Comparison of ENCODE assay signal across 15 cellular contexts in genomic region chr4:87165886-87166285, GRCh38. TPM values are rescaled to one million over a fixed set of nuclear protein-coding genes. Genes with fewer than 3 reads are reported as not detected.
DNase-seq lines count a peak whose midpoint lies in the region; ATAC-seq, FAIRE-seq and TF ChIP-seq lines count a peak whose summit lies in the region.
"Had no signal": no experiment of that assay in that cellular context is flagged by ENCODE, and none has a peak within 500 bp of the region (broad histone marks: within the 10 kb centered on the region; RNA-seq: fewer than 3 reads in every experiment).

No MANE protein-coding gene starts in this region.

- TF ChIP-seq CTCF in hepatocyte (IDR thresholded peaks at IDR 0.05; ENCODE audit: poor library complexity) (no peak), liver (IDR thresholded peaks at IDR 0.05; ENCODE audit: low read depth, low read length, missing input control) (no peak)

- H3K9me2 ChIP-seq in hepatocyte (replicated peaks; ENCODE audit: insufficient read depth): no peaks in the 10 kb centered on the region

- 93% methylated on average over 1 of the region's 1 CpG for WGBS in hepatocyte (ENCODE audit: low lambda C conversion rate, missing lambda C conversion rate)
- WGBS in liver: 31% methylated on average over 1 of the region's 1 CpG

- ATAC-seq in GM21576 (IDR thresholded peaks at IDR 0.05; ENCODE audit: unreplicated experiment): no peak

- no peak overlapping the region for H3K4me2 ChIP-seq in hepatocyte

- H3K36me3 ChIP-seq in hepatocyte (replicated peaks; ENCODE audit: insufficient read depth, low read depth): no peaks in the 10 kb centered on the region
- peaks cover 0 to 6% (median 3%) of the 10 kb centered on the region in 4 donors for H3K36me3 ChIP-seq in liver (ENCODE audit: control insufficient read depth in 4 of 4, insufficient read depth in 3 of 4, low read depth in 1 of 4, low read length in 3 of 4)

- H3K4me1 ChIP-seq in hepatocyte (ENCODE audit: insufficient read depth): no peaks in the 10 kb centered on the region
- peaks cover 0 to 15% (median 3%) of the 10 kb centered on the region in 4 donors for H3K4me1 ChIP-seq in liver (ENCODE audit: control insufficient read depth in 4 of 4, insufficient read depth in 4 of 4, low read length in 3 of 4)

- H3K79me2 ChIP-seq in hepatocyte: no peaks in the 10 kb centered on the region

- H3K4me3 ChIP-seq in hepatocyte (no peak overlapping the region), liver (ENCODE audit: low read depth in 1 of 3, low read length in 3 of 3) (no peak overlapping the region)

- no peak overlapping the region for H2AFZ ChIP-seq in hepatocyte

- no peak for DNase-seq in GM12891 (ENCODE audit: insufficient read length, low spot score)
- DNase-seq in hepatocyte (ENCODE audit: low spot score): peak; percentile 27
- DNase-seq in NCI-H748 treated with DMSO at 0.1 percent for 48 hours (lab: John Stamatoyannopoulos, UW): no peak
- DNase-seq in LoVo (ENCODE audit: low spot score): no peak
- DNase-seq: AML-193; CD4-positive, alpha-beta memory T cell; DMS153; DMS79; GDM1; H9 had no signal

- FAIRE-seq in GM12891 (lab: Jason Lieb, UNC): peak; percentile 43
- FAIRE-seq: A204.1, H1 had no signal

- H4K20me1 ChIP-seq in hepatocyte (ENCODE audit: insufficient read depth, poor library complexity, severe bottlenecking): no peaks in the 10 kb centered on the region

- peak; percentile 25 to 27 for TF ChIP-seq RAD21 in liver (IDR thresholded peaks at IDR 0.05)

- H3K9ac ChIP-seq in liver (ENCODE audit: low read depth in 1 of 2, low read length in 2 of 2): peak overlapping the region in 1 of 2 donors; percentile 28

- H3K27me3 ChIP-seq in hepatocyte: no peaks in the 10 kb centered on the region
- H3K27me3 ChIP-seq in liver (ENCODE audit: control insufficient read depth in 4 of 4, insufficient read depth in 4 of 4, low read length in 3 of 4): no peaks in the 10 kb centered on the region

- TF ChIP-seq POLR2A in GM12891 (IDR thresholded peaks at IDR 0.05; ENCODE audit: low read depth, low read length): no peak

- no peaks in the 10 kb centered on the region for H3K9me3 ChIP-seq in hepatocyte (ENCODE audit: low read depth)
- H3K9me3 ChIP-seq in liver (ENCODE audit: control insufficient read depth in 4 of 4, low read length in 3 of 4): no peaks in the 10 kb centered on the region

- H3K27ac ChIP-seq in hepatocyte: no peak overlapping the region
- peak overlapping the region; percentile 15 to 37 for H3K27ac ChIP-seq in liver (ENCODE audit: low read depth in 1 of 2, low read length in 2 of 2)
- H3K27ac ChIP-seq: C4-2B had no signal

TF ChIP-seq in GM12891, 5 proteins besides CTCF, POLR2A, EP300 and RAD21:
- no peak for TF ChIP-seq SPI1 (IDR thresholded peaks at IDR 0.05; ENCODE audit: low read depth, low read length)
- TF ChIP-seq POU2F2 (IDR thresholded peaks at IDR 0.05; ENCODE audit: low read depth, low read length): no peak
- TF ChIP-seq TAF1 (IDR thresholded peaks at IDR 0.05; ENCODE audit: low read depth, low read length): no peak
- no peak for TF ChIP-seq POLR2AphosphoS5 (IDR thresholded peaks at IDR 0.05; ENCODE audit: low read depth, low read length)
- TF ChIP-seq PAX5 (IDR thresholded peaks at IDR 0.05; ENCODE audit: insufficient read depth, low read length, severe bottlenecking): no peak

TF ChIP-seq in liver, 16 proteins besides CTCF, POLR2A, EP300 and RAD21:
- TF ChIP-seq REST (IDR thresholded peaks at IDR 0.05) (peak; percentile 40), JUND (IDR thresholded peaks at IDR 0.05) (peak; percentile 52 to 79), FOXA2 (IDR thresholded peaks at IDR 0.05) (no peak), YY1 (IDR thresholded peaks at IDR 0.05) (no peak), ATF3 (IDR thresholded peaks at IDR 0.05) (peak; percentile 64), NR2F2 (IDR thresholded peaks at IDR 0.05) (no peak), RXRA (IDR thresholded peaks at IDR 0.05) (peak; percentile 60 to 62), HNF4A (conservative IDR thresholded peaks at IDR 0.05) (peak; percentile 100), HNF4G (IDR thresholded peaks at IDR 0.05) (peak; percentile 99), EGR1 (IDR thresholded peaks at IDR 0.05; ENCODE audit: low read depth in 2 of 2) (no peak), ZBTB33 (IDR thresholded peaks at IDR 0.05) (peak; percentile 30), FOXA1 (IDR thresholded peaks at IDR 0.05) (no peak), TAF1 (conservative IDR thresholded peaks at IDR 0.05) (no peak), GABPA (IDR thresholded peaks at IDR 0.05 in 1 of 2, conservative IDR thresholded peaks at IDR 0.05 in 1 of 2) (peak in 1 of 2 donors; percentile 37), SP1 (IDR thresholded peaks at IDR 0.05) (peak; percentile 80)
- TF ChIP-seq, protein P1, sequence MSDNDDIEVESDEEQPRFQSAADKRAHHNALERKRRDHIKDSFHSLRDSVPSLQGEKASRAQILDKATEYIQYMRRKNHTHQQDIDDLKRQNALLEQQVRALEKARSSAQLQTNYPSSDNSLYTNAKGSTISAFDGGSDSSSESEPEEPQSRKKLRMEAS (IDR thresholded peaks at IDR 0.05): peak; percentile 33
TF ChIP-seq in liver: peak in this region for 10.

RNA-seq across cellular contexts. Expression of gene KLHL8, which starts 54.5 kb away (rescaled TPM):
- polyA plus RNA-seq in GM12891 (2012; ENCODE audit: low read depth, missing spikeins): 3.9 TPM
- 22.4 and 23.9 TPM in 2 replicates for total RNA-seq in hepatocyte
- polyA plus RNA-seq in hepatocyte: 10.0 and 10.9 TPM in 2 replicates
- total RNA-seq in liver: 10 to 100 TPM in 1 of 2 donors, 1 to 10 TPM in 1; 7.4 to 14.4 TPM
- polyA plus RNA-seq in liver: 1 to 10 TPM; 2.9 TPM
